24 cellular contexts compared by ENCODE assay signal in the genomic region with DNA sequence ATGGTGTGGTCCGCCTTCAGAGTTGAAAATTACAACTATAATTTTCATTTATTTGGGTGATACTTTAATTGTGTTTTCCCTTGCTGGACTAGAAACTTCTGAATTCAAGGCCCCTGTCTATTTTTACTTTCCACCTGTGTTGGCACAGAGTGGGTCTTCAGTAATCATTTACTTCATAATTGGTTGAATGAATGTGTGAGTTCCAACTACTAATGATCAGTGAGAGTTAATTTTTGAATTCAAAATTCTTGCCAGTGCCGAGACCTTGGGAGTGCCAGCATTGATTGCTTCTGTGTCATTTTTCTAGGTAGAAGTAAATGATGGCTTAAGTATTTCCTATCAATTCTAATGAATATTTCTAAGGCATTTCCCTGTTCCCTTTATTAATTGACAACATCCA.
"Had no signal": no experiment of that assay in that cellular context is flagged by ENCODE, and none has a peak within 500 bp of the region (broad histone marks: within the 10 kb centered on the region; RNA-seq: fewer than 3 reads in every experiment).

No MANE protein-coding gene starts in this region.

- H3K36me3 Mint-ChIP-seq: brain had no signal

- H3K27ac ChIP-seq: lower lobe of right lung, ovary, psoas muscle, right atrium auricular region, spleen, thyroid gland, upper lobe of right lung, WERI-Rb-1 had no signal

- H3K36me3 ChIP-seq: lower lobe of right lung, ovary, right atrium auricular region, thyroid gland, upper lobe of right lung, WERI-Rb-1 had no signal

- H3K4me3 Mint-ChIP-seq: activated CD4-positive, alpha-beta T cell treated with anti-CD3 and anti-CD28 coated beads, Interleukin-2, amount 10 ng/mL, durations not matched to agents 7 days and 5 days; activated T-helper 1 cell treated with anti-CD3 and anti-CD28 coated beads, Interleukin-12 subunit alpha, Interleukin-12 subunit beta, Interleukin-2, Interleukin-4 antibody, amounts not matched to agents 30 ng/mL and 10 ng/mL and 1 ng/mL, durations not matched to agents 14 hours and 24 hours and 36 hours; dendritic cell treated with granulocyte-macrophage colony-stimulating factor and Interleukin-4, amounts not matched to agents 40 ng/mL and 50 ng/mL, for 4 days had no signal

- H3K4me1 ChIP-seq: psoas muscle, upper lobe of right lung had no signal

- H3K27me3 ChIP-seq: foreskin keratinocyte, ovary, right atrium auricular region, spleen, thyroid gland, upper lobe of right lung had no signal

- ATAC-seq: psoas muscle had no signal

- H3K9me3 ChIP-seq: lower lobe of right lung, ovary, psoas muscle, right atrium auricular region, spleen, thyroid gland, upper lobe of right lung had no signal

- DNase-seq: activated CD4-positive, alpha-beta T cell treated with anti-CD3 and anti-CD28 coated beads, Interleukin-2, amount 10 ng/mL, durations not matched to agents 7 days and 5 days; activated CD4-positive, CD25-positive, alpha-beta regulatory T cell treated with anti-CD3 and anti-CD28 coated beads, Interleukin-2, amount 50 U/mL, for 72 hours; activated CD8-positive, alpha-beta memory T cell treated with anti-CD3 and anti-CD28 coated beads, Interleukin-2, amount 50 U/mL, for 48 hours; activated gamma-delta T cell treated with Interleukin-2 at 50 U/mL for 16 hours; activated naive CD8-positive, alpha-beta T cell treated with anti-CD3 and anti-CD28 coated beads, Interleukin-2, amount 10 ng/mL, durations not matched to agents 7 days and 5 days; effector CD4-positive, alpha-beta T cell; kidney; lower lobe of right lung; mesendoderm; naive B cell; ovary; spleen; stimulated activated CD4-positive, alpha-beta T cell treated with anti-CD3 and anti-CD28 coated beads, Interleukin-4, amount 100 ng/mL, for 1 hour; stimulated activated naive CD4-positive, alpha-beta T cell treated with Interleukin-2 at 50 U/mL for 16 hours; substantia nigra; upper lobe of right lung; WERI-Rb-1 had no signal

- H3K27me3 Mint-ChIP-seq: activated CD4-positive, alpha-beta T cell treated with anti-CD3 and anti-CD28 coated beads, Interleukin-2, amount 10 ng/mL, durations not matched to agents 7 days and 5 days; activated naive CD8-positive, alpha-beta T cell treated with anti-CD3 and anti-CD28 coated beads, Interleukin-2, amount 10 ng/mL, durations not matched to agents 7 days and 5 days; brain; dendritic cell treated with granulocyte-macrophage colony-stimulating factor and Interleukin-4, amounts not matched to agents 40 ng/mL and 50 ng/mL, for 4 days; naive B cell had no signal

- H3K9me3 Mint-ChIP-seq: activated naive CD8-positive, alpha-beta T cell treated with anti-CD3 and anti-CD28 coated beads, Interleukin-2, amount 10 ng/mL, durations not matched to agents 7 days and 5 days; activated T-helper 1 cell treated with anti-CD3 and anti-CD28 coated beads, Interleukin-12 subunit alpha, Interleukin-12 subunit beta, Interleukin-2, Interleukin-4 antibody, amounts not matched to agents 30 ng/mL and 10 ng/mL and 1 ng/mL, durations not matched to agents 14 hours and 24 hours and 36 hours; brain; dendritic cell treated with granulocyte-macrophage colony-stimulating factor and Interleukin-4, amounts not matched to agents 40 ng/mL and 50 ng/mL, for 4 days; naive B cell had no signal

- H3K4me3 ChIP-seq: lower lobe of right lung, ovary, psoas muscle, right atrium auricular region, spleen, thyroid gland, upper lobe of right lung had no signal
